14 cellular contexts compared by ENCODE assay signal in genomic region chr6:12450446-12450845, GRCh38.
DNase-seq lines count a peak whose midpoint lies in the region; ATAC-seq, FAIRE-seq and TF ChIP-seq lines count a peak whose summit lies in the region.
"Had no signal": no experiment of that assay in that cellular context is flagged by ENCODE, and none has a peak within 500 bp of the region (broad histone marks: within the 10 kb centered on the region; RNA-seq: fewer than 3 reads in every experiment).

No MANE protein-coding gene starts in this region.

- H3K27ac ChIP-seq in endodermal cell (ENCODE audit: low read depth, low read length), result no peak overlapping the region
- H3K27ac ChIP-seq: BLaER1 had no signal

- peaks cover 34% of the 10 kb centered on the region for H3K9me3 Mint-ChIP-seq in endodermal cell

- no peaks in the 10 kb centered on the region for H3K27me3 ChIP-seq in endodermal cell (ENCODE audit: control insufficient read depth, insufficient read depth, low read length, poor library complexity, severe bottlenecking)
- H3K27me3 ChIP-seq: BLaER1 had no signal

- ATAC-seq in HG03139 (IDR thresholded peaks at IDR 0.05; ENCODE audit: unreplicated experiment) (peak; percentile 60), HG03039 (IDR thresholded peaks at IDR 0.05; ENCODE audit: unreplicated experiment) (no peak), GM18502 (IDR thresholded peaks at IDR 0.05; ENCODE audit: poor library complexity, unreplicated experiment) (no peak)
- ATAC-seq: HCT116 had no signal

- no peaks in the 10 kb centered on the region for H3K4me1 ChIP-seq in endodermal cell (ENCODE audit: control insufficient read depth, insufficient read depth, low read length)
- H3K4me1 ChIP-seq: BLaER1 had no signal

- FAIRE-seq in GM19239 (lab: Jason Lieb, UNC), result peak; percentile 21

- no peak overlapping the region for H3K4me3 Mint-ChIP-seq in endodermal cell
- H3K4me3 Mint-ChIP-seq: CD8-positive, alpha-beta memory T cell had no signal

- H3K4me1 Mint-ChIP-seq in endodermal cell, result no peaks in the 10 kb centered on the region
- H3K4me1 Mint-ChIP-seq: CD8-positive, alpha-beta memory T cell had no signal

- peaks cover 2% of the 10 kb centered on the region for H3K27me3 Mint-ChIP-seq in endodermal cell (ENCODE audit: insufficient read depth)

- 100% methylated on average over 1 of the region's 1 CpG; no CpG with 5 or more reads in 1 of the 2 experiments for WGBS in endodermal cell (ENCODE audit: insufficient coverage in 1 of 2, insufficient read length in 1 of 2), 2 experiments

- no peaks in the 10 kb centered on the region for H3K36me3 ChIP-seq in endodermal cell (ENCODE audit: control insufficient read depth, insufficient read depth, low read length)
- H3K36me3 ChIP-seq: BLaER1 had no signal

- no peak overlapping the region for H3K9ac ChIP-seq in endodermal cell (ENCODE audit: extremely low read depth, low read length, poor library complexity, severe bottlenecking)
- H3K9ac ChIP-seq: BLaER1 had no signal

- DNase-seq in GM19239 (ENCODE audit: insufficient read length, low spot score), result no peak
- peak; percentile 12 for DNase-seq in glomerular visceral epithelial cell (ENCODE audit: extremely low spot score)
- DNase-seq in retina, result peak; percentile 34
- DNase-seq in endodermal cell, result no peak
- DNase-seq: AML-193; Caco-2; CD8-positive, alpha-beta memory T cell; DND-41; GDM1 had no signal

- no peak overlapping the region for H3K4me3 ChIP-seq in endodermal cell (ENCODE audit: low read length)
- H3K4me3 ChIP-seq: BLaER1 had no signal

- no peak overlapping the region for H3K27ac Mint-ChIP-seq in endodermal cell
- H3K27ac Mint-ChIP-seq: CD8-positive, alpha-beta memory T cell had no signal

- no peak for TF ChIP-seq CTCF in endodermal cell (conservative IDR thresholded peaks at IDR 0.05)

- peaks cover 20% of the 10 kb centered on the region for H3K9me3 ChIP-seq in endodermal cell (ENCODE audit: control insufficient read depth, low read length)

- H3K36me3 Mint-ChIP-seq in endodermal cell (ENCODE audit: low read depth), result no peaks in the 10 kb centered on the region
- H3K36me3 Mint-ChIP-seq: CD8-positive, alpha-beta memory T cell had no signal

Comparison
In these comparisons a context has a peak if more than half of its experiments do, and no peak if none do; other contexts are left out.
1. DNase-seq: peak in glomerular visceral epithelial cell (single experiment) and retina (single experiment); none in GM19239 (single experiment) and endodermal cell (single experiment).